ENCODE assay signal across 11 cellular contexts in the genomic region with DNA sequence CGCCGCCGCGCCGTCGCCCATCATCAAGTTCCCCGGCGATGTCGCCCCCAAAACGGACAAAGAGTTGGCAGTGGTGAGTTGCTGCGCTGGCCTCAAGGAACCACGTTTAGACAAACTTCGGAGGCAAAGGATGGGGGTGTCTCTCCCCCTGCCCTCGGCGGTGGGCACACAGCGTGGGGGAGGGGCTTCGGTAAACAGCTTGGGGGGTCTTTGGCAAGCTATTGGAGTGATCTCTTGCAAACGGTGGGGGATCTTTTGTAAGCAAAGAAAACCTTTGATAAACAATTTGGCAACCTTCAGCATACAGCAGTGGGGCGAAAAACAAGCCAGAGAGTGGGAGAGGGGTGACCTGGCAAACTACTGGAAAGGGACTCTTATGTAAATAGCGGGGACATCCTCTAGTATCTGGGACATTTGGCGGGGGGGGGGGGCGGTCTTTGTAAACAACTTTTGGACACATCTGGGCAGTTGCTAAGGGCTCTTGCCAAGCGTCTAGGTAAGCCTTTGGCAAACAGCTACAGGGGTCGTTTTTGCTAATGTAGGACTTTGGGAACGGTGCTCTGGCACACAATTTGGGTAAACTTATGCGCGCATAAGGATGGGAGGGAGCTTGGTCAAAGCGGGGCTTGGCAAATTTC. TPM values are rescaled to one million over a fixed set of nuclear protein-coding genes. Genes with fewer than 3 reads are reported as not detected.
DNase-seq lines count a peak whose midpoint lies in the region; ATAC-seq, FAIRE-seq and TF ChIP-seq lines count a peak whose summit lies in the region.
"Had no signal": no experiment of that assay in that cellular context is flagged by ENCODE, and none has a peak within 500 bp of the region (broad histone marks: within the 10 kb centered on the region; RNA-seq: fewer than 3 reads in every experiment).

No MANE protein-coding gene starts in this region.

- peaks cover 13% of the 10 kb centered on the region for H3K36me3 ChIP-seq in lower lobe of right lung
- no peaks in the 10 kb centered on the region for H3K36me3 ChIP-seq in thyroid gland

- peak overlapping the region; percentile 48 for H3K4me3 Mint-ChIP-seq in T-helper 1 cell treated with Interleukin-12 subunit alpha and Interleukin-12 subunit beta and Interleukin-4 antibody, amounts not matched to agents 30 μg/mL and 1 μg/mL, for 36 hours
- peak overlapping the region; percentile 90 for H3K4me3 Mint-ChIP-seq in chondrocyte (ENCODE audit: unreplicated experiment)

- DNase-seq in T-helper 1 cell (no peak), chondrocyte (ENCODE audit: low spot score) (no peak), lower lobe of right lung (no peak), thyroid gland (no peak), NCI-H2029 (lab: John Stamatoyannopoulos, UW) (no peak), GM19239 (ENCODE audit: insufficient read length, low spot score) (no peak)
- DNase-seq: activated effector memory CD4-positive, alpha-beta T cell treated with Interleukin-2 at 50 U/mL for 16 hours; Karpas-422; stimulated activated CD4-positive, alpha-beta T cell treated with anti-CD3 and anti-CD28 coated beads, Interleukin-4, amount 100 ng/mL, for 4 hours had no signal

- WGBS in thyroid gland, 2 donors = 1% methylated on average over 22 to 25 of the region's 28 CpGs

- TF ChIP-seq POLR2A in thyroid gland (IDR thresholded peaks at IDR 0.05) = no peak

- no peak for TF ChIP-seq CTCF in chondrocyte (IDR thresholded peaks at IDR 0.05)
- no peak for TF ChIP-seq CTCF in lower lobe of right lung (IDR thresholded peaks at IDR 0.05)
- no peak for TF ChIP-seq CTCF in thyroid gland (IDR thresholded peaks at IDR 0.05)

- FAIRE-seq in GM19239 (lab: Jason Lieb, UNC) = no peak

- H3K4me3 ChIP-seq in lower lobe of right lung (peak overlapping the region; percentile 57), thyroid gland (replicated peaks in 1 of 3) (peak overlapping the region; percentile 33 to 55 (median 44))

- H3K27ac Mint-ChIP-seq in T-helper 1 cell treated with Interleukin-12 subunit alpha and Interleukin-12 subunit beta and Interleukin-4 antibody, amounts not matched to agents 30 μg/mL and 1 μg/mL, for 36 hours = no peak overlapping the region
- H3K27ac Mint-ChIP-seq in chondrocyte (ENCODE audit: unreplicated experiment) = peak overlapping the region; percentile 62

- H3K27me3 ChIP-seq in lower lobe of right lung (ENCODE audit: low read depth) = peaks cover 11% of the 10 kb centered on the region
- no peaks in the 10 kb centered on the region for H3K27me3 ChIP-seq in thyroid gland

- no peaks in the 10 kb centered on the region for H3K9me3 ChIP-seq in lower lobe of right lung
- H3K9me3 ChIP-seq in thyroid gland = no peaks in the 10 kb centered on the region

- H3K4me1 ChIP-seq in lower lobe of right lung (peaks cover 18% of the 10 kb centered on the region), thyroid gland (peaks cover 15 to 19% of the 10 kb centered on the region in 2 donors)

- no peaks in the 10 kb centered on the region for H3K9me3 Mint-ChIP-seq in T-helper 1 cell treated with Interleukin-12 subunit alpha and Interleukin-12 subunit beta and Interleukin-4 antibody, amounts not matched to agents 30 μg/mL and 1 μg/mL, for 36 hours
- peaks cover under 1% of the 10 kb centered on the region for H3K9me3 Mint-ChIP-seq in chondrocyte (ENCODE audit: low read depth)

- peak overlapping the region; percentile 81 for H3K27ac ChIP-seq in lower lobe of right lung
- H3K27ac ChIP-seq in thyroid gland = peak overlapping the region; percentile 67 to 80 (median 77)

- H3K36me3 Mint-ChIP-seq in T-helper 1 cell treated with Interleukin-12 subunit alpha and Interleukin-12 subunit beta and Interleukin-4 antibody, amounts not matched to agents 30 μg/mL and 1 μg/mL, for 36 hours (ENCODE audit: low read depth) = no peaks in the 10 kb centered on the region
- H3K36me3 Mint-ChIP-seq in chondrocyte (ENCODE audit: low read depth) = peaks cover 9% of the 10 kb centered on the region

- intact Hi-C loops in lower lobe of right lung (cut with DNase I) (no loop called here), thyroid gland (cut with DNase I) (no loop called here)

- peaks cover 48% of the 10 kb centered on the region for H3K27me3 Mint-ChIP-seq in T-helper 1 cell treated with Interleukin-12 subunit alpha and Interleukin-12 subunit beta and Interleukin-4 antibody, amounts not matched to agents 30 μg/mL and 1 μg/mL, for 36 hours (ENCODE audit: low read depth)
- H3K27me3 Mint-ChIP-seq in chondrocyte (ENCODE audit: low read depth) = no peaks in the 10 kb centered on the region

- H3K4me1 Mint-ChIP-seq in T-helper 1 cell treated with Interleukin-12 subunit alpha and Interleukin-12 subunit beta and Interleukin-4 antibody, amounts not matched to agents 30 μg/mL and 1 μg/mL, for 36 hours (ENCODE audit: low read depth) = no peaks in the 10 kb centered on the region
- H3K4me1 Mint-ChIP-seq in chondrocyte (ENCODE audit: low read depth) = peaks cover 36% of the 10 kb centered on the region

- ATAC-seq in lower lobe of right lung = no peak
- ATAC-seq in GM21515 (IDR thresholded peaks at IDR 0.05; ENCODE audit: unreplicated experiment) = no peak

RNA-seq across cellular contexts. Expression of gene MMP2, which starts 0.7 kb away (rescaled TPM):
- 216 to 276 TPM (median 227 TPM) in 3 replicates for total RNA-seq in chondrocyte
- total RNA-seq in lower lobe of right lung = 178 TPM
- 100 to 1,000 TPM in 3 of 4 donors, 10 to 100 TPM in 1; 94.9 to 286 (median 216) TPM for total RNA-seq in thyroid gland

RNA-seq across cellular contexts. Expression of gene LPCAT2, which starts 29.2 kb away (rescaled TPM):
- total RNA-seq in chondrocyte (15.2 to 18.7 TPM (median 17.4 TPM) in 3 replicates), lower lobe of right lung (35.8 TPM), thyroid gland (100 to 1,000 TPM; 115 to 274 (median 214) TPM)
